In genomic region chr6:15073344-15073789, GRCh38 we compare ENCODE assay signal across 14 cellular contexts.
DNase-seq lines count a peak whose midpoint lies in the region; ATAC-seq, FAIRE-seq and TF ChIP-seq lines count a peak whose summit lies in the region.
"Had no signal": no experiment of that assay in that cellular context is flagged by ENCODE, and none has a peak within 500 bp of the region (broad histone marks: within the 10 kb centered on the region; RNA-seq: fewer than 3 reads in every experiment).

No MANE protein-coding gene starts in this region.

- H3K4me1 ChIP-seq in keratinocyte (ENCODE audit: control insufficient read depth, extremely low read depth, insufficient read depth, low read length) (peaks cover 2% of the 10 kb centered on the region), neural progenitor cell (peaks cover 24% of the 10 kb centered on the region), ascending aorta (no peaks in the 10 kb centered on the region)

- peaks cover 14% of the 10 kb centered on the region for H3F3A ChIP-seq in neural progenitor cell (ENCODE audit: low read depth)

- no peak overlapping the region for H3K4me2 ChIP-seq in keratinocyte (ENCODE audit: control insufficient read depth, extremely low read depth, insufficient read depth, low read depth, low read length)
- no peak overlapping the region for H3K4me2 ChIP-seq in neural progenitor cell

- peaks cover 2% of the 10 kb centered on the region for H3K9me3 Mint-ChIP-seq in neural progenitor cell
- H3K9me3 Mint-ChIP-seq: HFFc6 had no signal

- H3K9me3 ChIP-seq in keratinocyte (ENCODE audit: control insufficient read depth, low read depth, low read length): no peaks in the 10 kb centered on the region
- H3K9me3 ChIP-seq in neural progenitor cell (ENCODE audit: low read depth): no peaks in the 10 kb centered on the region
- no peaks in the 10 kb centered on the region for H3K9me3 ChIP-seq in ascending aorta

- dilution Hi-C loops in keratinocyte (cut with MboI; ENCODE audit: extremely low pct_ligation_motif_present, low sequenced_read_pairs): no loop called here

- H3K4me3 ChIP-seq in keratinocyte (ENCODE audit: control insufficient read depth in 2 of 3, extremely low read depth in 1 of 3, insufficient read depth in 2 of 3, low read depth in 1 of 3, low read length in 3 of 3) (no peak overlapping the region), neural progenitor cell (no peak overlapping the region), ascending aorta (no peak overlapping the region)

- H3K79me2 ChIP-seq in keratinocyte (ENCODE audit: control insufficient read depth, insufficient read depth, low read length): no peaks in the 10 kb centered on the region
- no peaks in the 10 kb centered on the region for H3K79me2 ChIP-seq in neural progenitor cell (ENCODE audit: low read depth)

- FAIRE-seq in keratinocyte (lab: Jason Lieb, UNC): peak; percentile 9

- no peak overlapping the region for H3K4me3 Mint-ChIP-seq in neural progenitor cell
- H3K4me3 Mint-ChIP-seq: B cell, HFFc6, type B pancreatic cell had no signal

- H3K27me3 ChIP-seq in keratinocyte (ENCODE audit: control insufficient read depth, extremely low read depth, insufficient read depth, low read length) (no peaks in the 10 kb centered on the region), neural progenitor cell (no peaks in the 10 kb centered on the region), ascending aorta (no peaks in the 10 kb centered on the region)

- H3K27ac ChIP-seq in keratinocyte (ENCODE audit: control insufficient read depth, insufficient read depth, low read length) (no peak overlapping the region), neural progenitor cell (no peak overlapping the region), ascending aorta (no peak overlapping the region)

- ATAC-seq in GM21786 (IDR thresholded peaks at IDR 0.05; ENCODE audit: unreplicated experiment) (peak; percentile 55), HG02763 (IDR thresholded peaks at IDR 0.05; ENCODE audit: unreplicated experiment) (no peak)
- ATAC-seq: SK-N-SH treated with all-trans-retinoic acid at 6 μM for 48 hours had no signal

- H3K36me3 Mint-ChIP-seq in neural progenitor cell: no peaks in the 10 kb centered on the region
- H3K36me3 Mint-ChIP-seq: type B pancreatic cell had no signal

- no peak for TF ChIP-seq CTCF in keratinocyte (optimal IDR thresholded peaks at IDR 0.05 in 1 of 3, IDR thresholded peaks at IDR 0.05 in 1 of 3, conservative IDR thresholded peaks at IDR 0.05 in 1 of 3; ENCODE audit: extremely low read depth in 1 of 3, insufficient read depth in 2 of 3, low read length in 3 of 3)
- TF ChIP-seq CTCF in neural progenitor cell (IDR thresholded peaks at IDR 0.05): no peak
- TF ChIP-seq CTCF in ascending aorta (IDR thresholded peaks at IDR 0.05): no peak

- no peaks in the 10 kb centered on the region for H3K9me1 ChIP-seq in keratinocyte (ENCODE audit: control insufficient read depth, extremely low read depth, insufficient read depth, low read length)

- H3K27ac Mint-ChIP-seq in neural progenitor cell: no peak overlapping the region
- H3K27ac Mint-ChIP-seq: B cell, HFFc6, type B pancreatic cell had no signal

- H3K27me3 Mint-ChIP-seq in neural progenitor cell (ENCODE audit: insufficient read depth, low read depth): peaks cover 7% of the 10 kb centered on the region

- intact Hi-C loops in ascending aorta (cut with DNase I): no loop called here

- peaks cover 27% of the 10 kb centered on the region for H3K4me1 Mint-ChIP-seq in neural progenitor cell
- H3K4me1 Mint-ChIP-seq: B cell had no signal

- DNase-seq in Ammon's horn (ENCODE audit: low spot score): peak; percentile 54
- DNase-seq in RPMI7951 (ENCODE audit: low read depth): peak; percentile 52
- DNase-seq in keratinocyte (ENCODE audit: low read depth, low spot score): peak; percentile 75
- no peak for DNase-seq in epidermal melanocyte (ENCODE audit: insufficient read length, low spot score)
- no peak for DNase-seq in neural progenitor cell (ENCODE audit: low spot score)
- DNase-seq in ascending aorta (ENCODE audit: low spot score in 2 of 2): no peak
- DNase-seq: effector memory CD4-positive, alpha-beta T cell; HFFc6; NCI-H526 treated with DMSO at 0.1 percent for 48 hours had no signal

- H3K36me3 ChIP-seq in keratinocyte (ENCODE audit: control insufficient read depth in 2 of 2, extremely low read depth in 1 of 2, insufficient read depth in 2 of 2, low read length in 2 of 2) (no peaks in the 10 kb centered on the region), neural progenitor cell (no peaks in the 10 kb centered on the region), ascending aorta (no peaks in the 10 kb centered on the region)

- H3K9ac ChIP-seq in keratinocyte (ENCODE audit: control insufficient read depth, extremely low read depth, insufficient read depth, low read length) (no peak overlapping the region), neural progenitor cell (no peak overlapping the region)

- no peaks in the 10 kb centered on the region for H4K20me1 ChIP-seq in keratinocyte (ENCODE audit: control insufficient read depth, extremely low read depth, insufficient read depth, low read length)
- H4K20me1 ChIP-seq in neural progenitor cell (ENCODE audit: low read depth): no peaks in the 10 kb centered on the region

- H2AFZ ChIP-seq in keratinocyte (ENCODE audit: control insufficient read depth, low read length) (no peak overlapping the region), neural progenitor cell (replicated peaks) (no peak overlapping the region)

Comparison
In these comparisons a context has a peak if more than half of its experiments do, and no peak if none do; other contexts are left out.
1. DNase-seq: peak in Ammon's horn (single experiment), RPMI7951 (single experiment) and keratinocyte (single experiment); none in epidermal melanocyte (single experiment), neural progenitor cell (single experiment) and ascending aorta (0 of 2).